In the genomic region with DNA sequence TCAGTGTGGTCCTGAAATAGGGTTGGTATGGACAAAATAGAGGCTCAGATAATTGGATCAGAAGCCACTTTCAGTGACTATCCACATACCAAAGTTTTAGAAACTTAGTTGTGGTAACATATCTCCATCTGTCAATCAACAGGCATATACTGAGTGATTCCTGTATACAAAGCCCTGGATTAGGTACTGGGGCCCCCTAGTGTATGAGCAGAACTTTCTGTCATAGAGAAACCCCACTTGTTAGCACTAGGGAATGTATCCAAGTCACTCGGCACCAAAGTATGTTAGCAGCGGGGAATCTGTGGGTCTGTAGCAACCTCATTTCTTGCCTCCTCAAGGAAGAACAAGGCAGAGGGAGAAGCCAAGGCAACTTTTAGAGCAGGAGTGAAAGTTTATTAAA, we compare ENCODE assay signal across 8 cellular contexts. TPM values are rescaled to one million over a fixed set of nuclear protein-coding genes. Genes with fewer than 3 reads are reported as not detected.
DNase-seq lines count a peak whose midpoint lies in the region; ATAC-seq and TF ChIP-seq lines count a peak whose summit lies in the region.

No MANE protein-coding gene starts in this region.

- DNase-seq in GM03348 (ENCODE audit: low spot score) (peak; percentile 12), M059J (ENCODE audit: low read depth) (peak; percentile 77), dermis blood vessel endothelial cell (peak; percentile 61), neural crest cell (ENCODE audit: low read depth, low spot score) (no peak), UCSD-AML1 (lab: John Stamatoyannopoulos, UW; ENCODE audit: unreplicated experiment) (no peak), COR-L47 (lab: John Stamatoyannopoulos, UW) (no peak), NCI-H2107 (lab: John Stamatoyannopoulos, UW) (no peak)

- H3K36me3 Mint-ChIP-seq in neural crest cell (ENCODE audit: low read depth) = peaks cover 2% of the 10 kb centered on the region

- peaks cover 3% of the 10 kb centered on the region for H3K9me3 Mint-ChIP-seq in neural crest cell

- H3K4me1 Mint-ChIP-seq in neural crest cell = peaks cover 10% of the 10 kb centered on the region

- peak; percentile 20 for TF ChIP-seq CTCF in neural crest cell (conservative IDR thresholded peaks at IDR 0.05)

- no peaks in the 10 kb centered on the region for H3K27me3 Mint-ChIP-seq in neural crest cell (ENCODE audit: low read depth)

- no peak overlapping the region for H3K4me3 Mint-ChIP-seq in neural crest cell

- ATAC-seq in GM19463 (IDR thresholded peaks at IDR 0.05; ENCODE audit: unreplicated experiment) = no peak

- H3K27ac Mint-ChIP-seq in neural crest cell (ENCODE audit: unreplicated experiment) = no peak overlapping the region

RNA-seq across cellular contexts. Expression of gene MAP7D3, which starts 50.7 kb away (rescaled TPM):
- 28.1 and 38.8 TPM in 2 replicates for total RNA-seq in M059J (2014; rRNA removed; shearing (Covaris generic))
- 17.2 and 24.6 TPM in 2 replicates for total RNA-seq in dermis blood vessel endothelial cell
- 12.8 and 13.7 TPM in 2 replicates for total RNA-seq in neural crest cell

RNA-seq across cellular contexts. Expression of gene FHL1, which starts 53.1 kb away (rescaled TPM):
- total RNA-seq in M059J (2014; rRNA removed; shearing (Covaris generic)) = 828 and 1,058 TPM in 2 replicates
- total RNA-seq in dermis blood vessel endothelial cell (59.6 and 86.6 TPM in 2 replicates), neural crest cell (67.6 and 70.1 TPM in 2 replicates)

Comparison
In these comparisons a context has a peak if more than half of its experiments do, and no peak if none do; other contexts are left out.
1. DNase-seq: peak in GM03348 (single experiment), M059J (single experiment) and dermis blood vessel endothelial cell (single experiment); none in neural crest cell (single experiment), UCSD-AML1 (single experiment), COR-L47 (single experiment) and NCI-H2107 (single experiment).